In genomic region chr5:75050415-75050814, GRCh38 we compare ENCODE assay signal across 9 cellular contexts. TPM values are rescaled to one million over a fixed set of nuclear protein-coding genes. Genes with fewer than 3 reads are reported as not detected.
DNase-seq lines count a peak whose midpoint lies in the region; ATAC-seq and TF ChIP-seq lines count a peak whose summit lies in the region.
"Had no signal": no experiment of that assay in that cellular context is flagged by ENCODE, and none has a peak within 500 bp of the region (broad histone marks: within the 10 kb centered on the region; RNA-seq: fewer than 3 reads in every experiment).

No MANE protein-coding gene starts in this region.

- no peak overlapping the region for H3K27ac Mint-ChIP-seq in WTC11

- H3K4me3 ChIP-seq in A673 (ENCODE audit: low read depth, low read length, poor library complexity, severe bottlenecking) (no peak overlapping the region), GM12864 (ENCODE audit: low read depth, low read length) (no peak overlapping the region), foreskin fibroblast (ENCODE audit: low read depth in 1 of 2, low read length in 2 of 2) (peak overlapping the region in 1 of 2 donors; percentile 79), uterus (no peak overlapping the region)
- H3K4me3 ChIP-seq: upper lobe of left lung had no signal

- ATAC-seq in WTC11 (peak; percentile 69), GM21576 (IDR thresholded peaks at IDR 0.05; ENCODE audit: unreplicated experiment) (no peak), GM19023 (IDR thresholded peaks at IDR 0.05; ENCODE audit: unreplicated experiment) (no peak)

- CTCF ChIA-PET in A673 (lab: Charles Lee): interaction anchor here (0.6 to 0.8 kb wide), 2 partner anchors 187 to 1112 kb away, joined by 3 to 5 read pairs; no protein-coding TSS in a partner anchor
- CTCF ChIA-PET in WTC11 (lab: Charles Lee): interaction anchor here (0.6 to 4.0 kb wide), 52 partner anchors 9 to 431 kb away, joined by 3 to 49 read pairs (median 4); partner anchors contain the start of genes ANKRD31, ENC1 and HMGCR

- TF ChIP-seq POLR2A in uterus (IDR thresholded peaks at IDR 0.05): no peak

- no peak overlapping the region for H3K4me3 Mint-ChIP-seq in WTC11

- intact Hi-C loops in A673 (cut with micrococcal nuclease; ENCODE audit: unreplicated experiment): loop anchor here (5.0 to 10.0 kb wide), 2 partner anchors 287 to 376 kb away; partner anchors contain the start of gene HMGCR
- intact Hi-C loops in uterus (cut with DNase I; ENCODE audit: low total_unique reads): no loop called here

- peaks cover 38% of the 10 kb centered on the region for H3K4me1 Mint-ChIP-seq in WTC11

- H3K9me3 ChIP-seq in A673 (ENCODE audit: low read depth, low read length, poor library complexity, severe bottlenecking) (no peaks in the 10 kb centered on the region), uterus (no peaks in the 10 kb centered on the region)
- H3K9me3 ChIP-seq: upper lobe of left lung had no signal

- peaks cover 46% of the 10 kb centered on the region for H3K27me3 Mint-ChIP-seq in WTC11 (ENCODE audit: low read depth)

- H3K4me1 ChIP-seq in A673 (ENCODE audit: insufficient read depth, low read length, poor library complexity, severe bottlenecking) (peaks cover 14% of the 10 kb centered on the region), uterus (peaks cover 0 to 9% of the 10 kb centered on the region in 2 donors)

- no peaks in the 10 kb centered on the region for H3K36me3 Mint-ChIP-seq in WTC11

- peaks cover 31% of the 10 kb centered on the region for H3K27me3 ChIP-seq in A673 (replicated peaks; ENCODE audit: insufficient read depth, low read depth, low read length, poor library complexity)
- no peaks in the 10 kb centered on the region for H3K27me3 ChIP-seq in uterus

- no TSS peak for BruUV-seq in A673 (replicated peaks; lab: Mats Ljungman, UMichigan)

- peak; percentile 49 for TF ChIP-seq CTCF in A673 (conservative IDR thresholded peaks at IDR 0.05; ENCODE audit: low read depth, low read length)
- peak; percentile 50 for TF ChIP-seq CTCF in GM12864 (IDR thresholded peaks at IDR 0.05; ENCODE audit: low read depth, low read length, missing control alignments)
- no peak for TF ChIP-seq CTCF in WTC11 (IDR thresholded peaks at IDR 0.05)
- peak; percentile 34 for TF ChIP-seq CTCF in foreskin fibroblast (IDR thresholded peaks at IDR 0.05; ENCODE audit: low read depth, low read length)
- TF ChIP-seq CTCF in uterus (IDR thresholded peaks at IDR 0.05): no peak

- H3K36me3 ChIP-seq in A673 (ENCODE audit: insufficient read depth, low read length, poor library complexity, severe bottlenecking): no peaks in the 10 kb centered on the region
- no peaks in the 10 kb centered on the region for H3K36me3 ChIP-seq in uterus
- H3K36me3 ChIP-seq: upper lobe of left lung had no signal

- H3K9me3 Mint-ChIP-seq in WTC11: no peaks in the 10 kb centered on the region

- POLR2A ChIA-PET in A673 (lab: Charles Lee; ENCODE audit: low non-redundant PET): no interaction called here
- POLR2A ChIA-PET in WTC11 (lab: Charles Lee): interaction anchor here (1.5 kb wide), 1 partner anchor 286 kb away, joined by 8 read pairs; the partner anchor contains the start of gene HMGCR

- H3K27ac ChIP-seq in A673 (ENCODE audit: low read depth, low read length, poor library complexity, severe bottlenecking) (no peak overlapping the region), uterus (no peak overlapping the region)
- H3K27ac ChIP-seq: upper lobe of left lung had no signal

- peak; percentile 80 for DNase-seq in A673 (ENCODE audit: low spot score)
- no peak for DNase-seq in GM12864 (ENCODE audit: low read depth)
- DNase-seq in WTC11 (ENCODE audit: low spot score): peak; percentile 69
- DNase-seq in foreskin fibroblast: peak in 1 of 2 donors; percentile 28
- DNase-seq in SKM-1 (lab: John Stamatoyannopoulos, UW; ENCODE audit: unreplicated experiment): no peak
- DNase-seq in uterus: no peak

TF ChIP-seq in WTC11, 78 proteins besides CTCF, POLR2A, EP300 and RAD21:
- no peak for TF ChIP-seq CREM (CRISPR knock-in tag; IDR thresholded peaks at IDR 0.05)
- TF ChIP-seq NFYB (CRISPR knock-in tag; conservative IDR thresholded peaks at IDR 0.05; ENCODE audit: low read depth): no peak
- no peak for TF ChIP-seq TP53 (CRISPR knock-in tag; IDR thresholded peaks at IDR 0.05)
- no peak for TF ChIP-seq NR3C1 (CRISPR knock-in tag; conservative IDR thresholded peaks at IDR 0.05; ENCODE audit: low read depth)
- no peak for TF ChIP-seq ZBTB21 (CRISPR knock-in tag; IDR thresholded peaks at IDR 0.05; ENCODE audit: borderline replicate concordance)
- no peak for TF ChIP-seq ZNF416 (CRISPR knock-in tag; IDR thresholded peaks at IDR 0.05)
- no peak for TF ChIP-seq ZNF281 (CRISPR knock-in tag; IDR thresholded peaks at IDR 0.05)
- TF ChIP-seq E2F1 (CRISPR knock-in tag; IDR thresholded peaks at IDR 0.05): no peak
- no peak for TF ChIP-seq ZNF121 (CRISPR knock-in tag; IDR thresholded peaks at IDR 0.05)
- no peak for TF ChIP-seq MXD4 (CRISPR knock-in tag; IDR thresholded peaks at IDR 0.05; ENCODE audit: borderline replicate concordance)
- TF ChIP-seq FOXP1 (CRISPR knock-in tag; IDR thresholded peaks at IDR 0.05; ENCODE audit: borderline replicate concordance): no peak
- no peak for TF ChIP-seq SMAD3 (CRISPR knock-in tag; IDR thresholded peaks at IDR 0.05; ENCODE audit: borderline replicate concordance)
- no peak for TF ChIP-seq TEAD1 (CRISPR knock-in tag; IDR thresholded peaks at IDR 0.05)
- no peak for TF ChIP-seq ZNF232 (CRISPR knock-in tag; IDR thresholded peaks at IDR 0.05)
- no peak for TF ChIP-seq FOXJ3 (CRISPR knock-in tag; IDR thresholded peaks at IDR 0.05; ENCODE audit: borderline replicate concordance)
- no peak for TF ChIP-seq JAZF1 (CRISPR knock-in tag; IDR thresholded peaks at IDR 0.05)
- no peak for TF ChIP-seq CDX4 (CRISPR knock-in tag; IDR thresholded peaks at IDR 0.05; ENCODE audit: borderline replicate concordance)
- no peak for TF ChIP-seq USF2 (CRISPR knock-in tag; IDR thresholded peaks at IDR 0.05)
- TF ChIP-seq ZNF396 (CRISPR knock-in tag; IDR thresholded peaks at IDR 0.05; ENCODE audit: borderline replicate concordance): no peak

RNA-seq across cellular contexts. Expression of gene GCNT4, which starts 1.9 kb away (rescaled TPM):
- total RNA-seq in A673 (2021): 1.9 and 2.5 TPM in 2 replicates
- total RNA-seq in WTC11 (2021): 0.71 to 1.8 TPM (median 0.80 TPM) in 3 replicates
- total RNA-seq in uterus: 1 to 10 TPM in 3 of 4 donors, under 1 TPM in 1; 0.88 to 4.0 (median 2.3) TPM

Comparison
In these comparisons a context has a peak if more than half of its experiments do, and no peak if none do; other contexts are left out.
1. DNase-seq: peak in A673 (single experiment) and WTC11 (single experiment); none in GM12864 (single experiment), SKM-1 (single experiment) and uterus (0 of 2).
2. CTCF ChIP-seq: peak in A673 (single experiment), GM12864 (single experiment) and foreskin fibroblast (single experiment); none in WTC11 (single experiment) and uterus (0 of 4).